In the genomic region with DNA sequence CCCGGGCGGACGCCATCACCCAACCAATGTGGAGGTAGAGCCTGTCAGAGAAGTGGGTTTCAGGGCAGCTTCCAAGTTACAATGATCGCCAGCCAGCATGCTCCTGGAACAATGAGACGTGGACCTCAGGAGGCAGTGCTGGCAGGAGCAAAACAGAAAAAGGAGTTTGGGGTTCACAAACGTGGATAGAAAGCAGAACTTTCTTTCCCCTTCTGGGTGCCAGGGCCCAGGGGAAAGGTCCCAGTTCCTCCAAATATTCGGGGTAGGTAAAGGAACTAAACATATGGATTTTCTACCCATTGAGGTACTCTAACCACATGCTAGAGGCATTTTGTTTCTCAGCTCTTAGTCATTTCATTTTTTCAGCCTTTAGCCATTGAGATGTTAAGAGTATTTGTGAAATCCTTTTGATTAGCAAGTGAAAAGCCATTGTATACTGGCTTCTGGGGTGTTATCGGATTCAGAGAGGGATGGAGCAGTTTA, we compare ENCODE assay signal across 19 cellular contexts.
DNase-seq lines count a peak whose midpoint lies in the region; ATAC-seq and TF ChIP-seq lines count a peak whose summit lies in the region.
"Had no signal": no experiment of that assay in that cellular context is flagged by ENCODE, and none has a peak within 500 bp of the region (broad histone marks: within the 10 kb centered on the region; RNA-seq: fewer than 3 reads in every experiment).

No MANE protein-coding gene starts in this region.

- CTCF ChIA-PET in WTC11 (lab: Charles Lee): no interaction called here
- CTCF ChIA-PET in activated CD4-positive, alpha-beta memory T cell treated with anti-CD3 and anti-CD28 coated beads for 36 hours (lab: Charles Lee): no interaction called here

- H3K79me1 ChIP-seq in mesendoderm (ENCODE audit: low read length): no peaks in the 10 kb centered on the region

- no peak overlapping the region for H3K23ac ChIP-seq in mesendoderm (ENCODE audit: low read length)

- peak overlapping the region; percentile 64 for H3K4me3 Mint-ChIP-seq in WTC11
- no peak overlapping the region for H3K4me3 Mint-ChIP-seq in activated CD4-positive, alpha-beta memory T cell treated with anti-CD3 and anti-CD28 coated beads for 36 hours

- no peak for DNase-seq in H7
- peak; percentile 25 for DNase-seq in WTC11 (ENCODE audit: low spot score)
- peak; percentile 33 for DNase-seq in mesendoderm
- DNase-seq in smooth muscle cell (lab: John Stamatoyannopoulos, UW; ENCODE audit: unreplicated experiment): no peak
- no peak for DNase-seq in activated CD4-positive, alpha-beta memory T cell treated with anti-CD3 and anti-CD28 coated beads for 36 hours
- DNase-seq in ecto neural progenitor cell (ENCODE audit: low spot score): no peak
- DNase-seq: COR-L47, NCI-H1048, NCI-H1436 treated with DMSO at 0.1 percent for 48 hours, NCI-H2081, NCI-H510A treated with DMSO at 0.1 percent for 48 hours, NCI-H82, Peyer's patch, Right ventricle myocardium superior had no signal

- no peaks in the 10 kb centered on the region for H3K36me3 ChIP-seq in H7 (replicated peaks; ENCODE audit: control insufficient read depth, insufficient read depth, low read length)
- no peaks in the 10 kb centered on the region for H3K36me3 ChIP-seq in mesendoderm (ENCODE audit: control insufficient read depth, insufficient read depth, low read length)
- no peaks in the 10 kb centered on the region for H3K36me3 ChIP-seq in smooth muscle cell (ENCODE audit: low read depth)
- H3K36me3 ChIP-seq: Peyer's patch had no signal

- H3K4me3 ChIP-seq in H7 (ENCODE audit: insufficient read depth, low read depth, low read length): peak overlapping the region; percentile 12; the same call in 1 of the 2 replicates
- peak overlapping the region; percentile 17 for H3K4me3 ChIP-seq in iPS-11a (ENCODE audit: low read depth, low read length)
- no peak overlapping the region for H3K4me3 ChIP-seq in mesendoderm (ENCODE audit: low read length)
- no peak overlapping the region for H3K4me3 ChIP-seq in smooth muscle cell
- H3K4me3 ChIP-seq: Peyer's patch, SK-N-MC had no signal

- peak overlapping the region; percentile 16 for H3K4me2 ChIP-seq in mesendoderm (ENCODE audit: low read length)
- H3K4me2 ChIP-seq in smooth muscle cell: no peak overlapping the region

- WGBS in mesendoderm (ENCODE audit: extremely low coverage, insufficient coverage, low lambda C conversion rate): no CpG with 5 or more reads among the region's 8 CpGs
- WGBS in smooth muscle cell (ENCODE audit: low lambda C conversion rate): 75% methylated on average over 8 of the region's 8 CpGs

- no peak overlapping the region for H4K5ac ChIP-seq in mesendoderm (ENCODE audit: low read length)

- no peak overlapping the region for H4K8ac ChIP-seq in mesendoderm (ENCODE audit: low read depth, low read length)

- TF ChIP-seq CTCF in WTC11 (IDR thresholded peaks at IDR 0.05) (no peak), smooth muscle cell (IDR thresholded peaks at IDR 0.05; ENCODE audit: borderline replicate concordance, insufficient read depth, poor library complexity, severe bottlenecking) (no peak)

- POLR2A ChIA-PET in WTC11 (lab: Charles Lee): no interaction called here
- POLR2A ChIA-PET in activated CD4-positive, alpha-beta memory T cell treated with anti-CD3 and anti-CD28 coated beads for 36 hours (lab: Charles Lee): no interaction called here

- no peak overlapping the region for H2BK5ac ChIP-seq in mesendoderm (ENCODE audit: low read length)

- no peak overlapping the region for H3K9ac ChIP-seq in mesendoderm (ENCODE audit: low read length)
- H3K9ac ChIP-seq in smooth muscle cell (ENCODE audit: low read depth): no peak overlapping the region

- H3K27me3 ChIP-seq in H7 (ENCODE audit: control insufficient read depth, insufficient read depth, low read length) (no peaks in the 10 kb centered on the region), mesendoderm (ENCODE audit: insufficient read depth, low read length, poor library complexity) (no peaks in the 10 kb centered on the region), smooth muscle cell (ENCODE audit: low read depth) (peaks cover 15% of the 10 kb centered on the region)
- H3K27me3 ChIP-seq: Peyer's patch had no signal

- H2BK15ac ChIP-seq in mesendoderm (replicated peaks; ENCODE audit: low read depth): no peak overlapping the region

- H3K27ac ChIP-seq in mesendoderm (ENCODE audit: low read depth, low read length) (peak overlapping the region; percentile 49), smooth muscle cell (ENCODE audit: low read depth) (no peak overlapping the region)
- H3K27ac ChIP-seq: C4-2B, Peyer's patch, SK-N-MC had no signal

- H3K56ac ChIP-seq in mesendoderm (ENCODE audit: low read length): peak overlapping the region; percentile 49

- H4K20me1 ChIP-seq in smooth muscle cell (ENCODE audit: low read depth): no peaks in the 10 kb centered on the region

- peak overlapping the region; percentile 94 for H3K27ac Mint-ChIP-seq in WTC11
- no peak overlapping the region for H3K27ac Mint-ChIP-seq in activated CD4-positive, alpha-beta memory T cell treated with anti-CD3 and anti-CD28 coated beads for 36 hours

- H3K79me2 ChIP-seq in mesendoderm (ENCODE audit: control insufficient read depth, insufficient read depth, low read length) (no peaks in the 10 kb centered on the region), smooth muscle cell (ENCODE audit: low read depth) (no peaks in the 10 kb centered on the region)

- no peak overlapping the region for H2AK5ac ChIP-seq in mesendoderm (ENCODE audit: low read length)

- H3K9me3 Mint-ChIP-seq in WTC11: no peaks in the 10 kb centered on the region
- H3K9me3 Mint-ChIP-seq in activated CD4-positive, alpha-beta memory T cell treated with anti-CD3 and anti-CD28 coated beads for 36 hours: no peaks in the 10 kb centered on the region

- no peaks in the 10 kb centered on the region for H3K36me3 Mint-ChIP-seq in WTC11
- no peaks in the 10 kb centered on the region for H3K36me3 Mint-ChIP-seq in activated CD4-positive, alpha-beta memory T cell treated with anti-CD3 and anti-CD28 coated beads for 36 hours

- H2BK120ac ChIP-seq in mesendoderm (ENCODE audit: low read depth, low read length): no peak overlapping the region

- peak overlapping the region; percentile 45 for H3K18ac ChIP-seq in mesendoderm (ENCODE audit: low read length)

- intact Hi-C loops in activated CD4-positive, alpha-beta memory T cell treated with anti-CD3 and anti-CD28 coated beads for 36 hours (cut with micrococcal nuclease): no loop called here

- no peak overlapping the region for H3K4ac ChIP-seq in mesendoderm (ENCODE audit: low read depth, low read length)

- H3F3A ChIP-seq in smooth muscle cell (ENCODE audit: low read depth): no peaks in the 10 kb centered on the region

- peaks cover 9% of the 10 kb centered on the region for H3K27me3 Mint-ChIP-seq in WTC11 (ENCODE audit: low read depth)
- H3K27me3 Mint-ChIP-seq in activated CD4-positive, alpha-beta memory T cell treated with anti-CD3 and anti-CD28 coated beads for 36 hours: no peaks in the 10 kb centered on the region

- H2AFZ ChIP-seq in smooth muscle cell (ENCODE audit: low read depth): no peak overlapping the region

- H3K4me1 Mint-ChIP-seq in WTC11: peaks cover 90% of the 10 kb centered on the region
- H3K4me1 Mint-ChIP-seq in activated CD4-positive, alpha-beta memory T cell treated with anti-CD3 and anti-CD28 coated beads for 36 hours (ENCODE audit: low read depth): no peaks in the 10 kb centered on the region

- no peaks in the 10 kb centered on the region for H3K4me1 ChIP-seq in mesendoderm (ENCODE audit: control insufficient read depth, low read depth, low read length)
- peaks cover 78% of the 10 kb centered on the region for H3K4me1 ChIP-seq in smooth muscle cell (ENCODE audit: low read depth)
- H3K4me1 ChIP-seq: Peyer's patch had no signal

- no peaks in the 10 kb centered on the region for H3K9me3 ChIP-seq in smooth muscle cell (replicated peaks; ENCODE audit: low read depth)
- H3K9me3 ChIP-seq: Peyer's patch had no signal

- peak; percentile 74 for ATAC-seq in WTC11
- ATAC-seq in GM18502 (IDR thresholded peaks at IDR 0.05; ENCODE audit: poor library complexity, unreplicated experiment): no peak
- ATAC-seq: HCT116 had no signal

TF ChIP-seq in WTC11, 78 proteins besides CTCF, POLR2A, EP300 and RAD21 (continues in another document):
- no peak for TF ChIP-seq SMAD3 (CRISPR knock-in tag; IDR thresholded peaks at IDR 0.05; ENCODE audit: borderline replicate concordance)
- no peak for TF ChIP-seq HMGA2 (CRISPR knock-in tag; IDR thresholded peaks at IDR 0.05)
- no peak for TF ChIP-seq SOX15 (CRISPR knock-in tag; IDR thresholded peaks at IDR 0.05)
- TF ChIP-seq, protein P1, sequence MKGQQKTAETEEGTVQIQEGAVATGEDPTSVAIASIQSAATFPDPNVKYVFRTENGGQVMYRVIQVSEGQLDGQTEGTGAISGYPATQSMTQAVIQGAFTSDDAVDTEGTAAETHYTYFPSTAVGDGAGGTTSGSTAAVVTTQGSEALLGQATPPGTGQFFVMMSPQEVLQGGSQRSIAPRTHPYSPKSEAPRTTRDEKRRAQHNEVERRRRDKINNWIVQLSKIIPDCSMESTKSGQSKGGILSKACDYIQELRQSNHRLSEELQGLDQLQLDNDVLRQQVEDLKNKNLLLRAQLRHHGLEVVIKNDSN (CRISPR knock-in tag; IDR thresholded peaks at IDR 0.05): no peak
- no peak for TF ChIP-seq ESRRA (CRISPR knock-in tag; IDR thresholded peaks at IDR 0.05; ENCODE audit: borderline replicate concordance)
- TF ChIP-seq, protein P2, sequence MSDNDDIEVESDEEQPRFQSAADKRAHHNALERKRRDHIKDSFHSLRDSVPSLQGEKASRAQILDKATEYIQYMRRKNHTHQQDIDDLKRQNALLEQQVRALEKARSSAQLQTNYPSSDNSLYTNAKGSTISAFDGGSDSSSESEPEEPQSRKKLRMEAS (CRISPR knock-in tag; IDR thresholded peaks at IDR 0.05): 0 out of 2 replicates have a peak, but pooled peaks have one; percentile 9
- TF ChIP-seq, protein P3, sequence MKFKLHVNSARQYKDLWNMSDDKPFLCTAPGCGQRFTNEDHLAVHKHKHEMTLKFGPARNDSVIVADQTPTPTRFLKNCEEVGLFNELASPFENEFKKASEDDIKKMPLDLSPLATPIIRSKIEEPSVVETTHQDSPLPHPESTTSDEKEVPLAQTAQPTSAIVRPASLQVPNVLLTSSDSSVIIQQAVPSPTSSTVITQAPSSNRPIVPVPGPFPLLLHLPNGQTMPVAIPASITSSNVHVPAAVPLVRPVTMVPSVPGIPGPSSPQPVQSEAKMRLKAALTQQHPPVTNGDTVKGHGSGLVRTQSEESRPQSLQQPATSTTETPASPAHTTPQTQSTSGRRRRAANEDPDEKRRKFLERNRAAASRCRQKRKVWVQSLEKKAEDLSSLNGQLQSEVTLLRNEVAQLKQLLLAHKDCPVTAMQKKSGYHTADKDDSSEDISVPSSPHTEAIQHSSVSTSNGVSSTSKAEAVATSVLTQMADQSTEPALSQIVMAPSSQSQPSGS (CRISPR knock-in tag; IDR thresholded peaks at IDR 0.05; ENCODE audit: borderline replicate concordance, low read depth): no peak
- no peak for TF ChIP-seq NR1H2 (CRISPR knock-in tag; IDR thresholded peaks at IDR 0.05)
- no peak for TF ChIP-seq ZNF232 (CRISPR knock-in tag; IDR thresholded peaks at IDR 0.05)
- no peak for TF ChIP-seq TP53 (CRISPR knock-in tag; IDR thresholded peaks at IDR 0.05)

Comparison
In these comparisons a context has a peak if more than half of its experiments do, and no peak if none do; other contexts are left out.
1. DNase-seq: peak in WTC11 (single experiment) and mesendoderm (single experiment); none in H7 (single experiment), smooth muscle cell (single experiment), activated CD4-positive, alpha-beta memory T cell treated with anti-CD3 and anti-CD28 coated beads for 36 hours (single experiment) and ecto neural progenitor cell (single experiment).
2. H3K4me3 ChIP-seq: peak in H7 (single experiment) and iPS-11a (single experiment); none in mesendoderm (single experiment) and smooth muscle cell (single experiment).